ENCODE assay signal across 2 cellular contexts in the genomic region with DNA sequence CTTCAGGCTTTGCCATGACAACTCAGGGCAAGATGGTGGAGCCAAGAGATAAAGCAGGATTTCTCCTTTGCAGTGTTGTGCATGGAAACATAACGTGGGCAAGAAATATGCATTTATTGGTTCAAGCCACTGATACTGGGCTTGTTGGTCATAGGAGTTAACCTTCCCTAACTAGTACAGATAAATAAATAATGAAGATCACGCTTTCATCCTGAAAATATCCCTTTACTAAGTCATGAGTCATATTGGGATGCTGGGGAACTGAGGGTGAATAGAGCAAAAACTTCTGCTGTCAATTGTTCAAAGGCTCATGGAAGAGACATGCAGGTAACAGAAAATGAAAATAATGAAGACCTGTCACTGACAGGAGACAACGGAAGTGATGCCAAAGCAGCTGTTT.
TF ChIP-seq lines count a peak whose summit lies in the region.

No MANE protein-coding gene starts in this region.

TF ChIP-seq in IMR-90, 13 proteins besides CTCF, POLR2A, EP300 and RAD21:
- TF ChIP-seq ELK1 (IDR thresholded peaks at IDR 0.05; ENCODE audit: borderline replicate concordance, low read depth, low read length) (no peak), RCOR1 (IDR thresholded peaks at IDR 0.05; ENCODE audit: insufficient replicate concordance, low read length) (no peak), BHLHE40 (IDR thresholded peaks at IDR 0.05; ENCODE audit: low read depth, low read length) (no peak), FOS (IDR thresholded peaks at IDR 0.05; ENCODE audit: low read depth, low read length) (0 out of 2 replicates have a peak, but pooled peaks have one; percentile 13)

TF ChIP-seq in GM12878, 131 proteins besides CTCF, POLR2A, EP300 and RAD21:
- TF ChIP-seq PBX3 (IDR thresholded peaks at IDR 0.05; ENCODE audit: insufficient replicate concordance, low read depth, low read length) (no peak), MEF2A (IDR thresholded peaks at IDR 0.05; ENCODE audit: insufficient read depth, low read depth, low read length) (no peak), CHD4 (IDR thresholded peaks at IDR 0.05) (no peak), ATF3 (IDR thresholded peaks at IDR 0.05; ENCODE audit: borderline replicate concordance, extremely low read depth, low read depth, low read length) (no peak), PKNOX1 (IDR thresholded peaks at IDR 0.05) (no peak), BACH1 (IDR thresholded peaks at IDR 0.05; ENCODE audit: borderline replicate concordance) (no peak)
